Comparison of ENCODE assay signal across 17 cellular contexts in the genomic region with DNA sequence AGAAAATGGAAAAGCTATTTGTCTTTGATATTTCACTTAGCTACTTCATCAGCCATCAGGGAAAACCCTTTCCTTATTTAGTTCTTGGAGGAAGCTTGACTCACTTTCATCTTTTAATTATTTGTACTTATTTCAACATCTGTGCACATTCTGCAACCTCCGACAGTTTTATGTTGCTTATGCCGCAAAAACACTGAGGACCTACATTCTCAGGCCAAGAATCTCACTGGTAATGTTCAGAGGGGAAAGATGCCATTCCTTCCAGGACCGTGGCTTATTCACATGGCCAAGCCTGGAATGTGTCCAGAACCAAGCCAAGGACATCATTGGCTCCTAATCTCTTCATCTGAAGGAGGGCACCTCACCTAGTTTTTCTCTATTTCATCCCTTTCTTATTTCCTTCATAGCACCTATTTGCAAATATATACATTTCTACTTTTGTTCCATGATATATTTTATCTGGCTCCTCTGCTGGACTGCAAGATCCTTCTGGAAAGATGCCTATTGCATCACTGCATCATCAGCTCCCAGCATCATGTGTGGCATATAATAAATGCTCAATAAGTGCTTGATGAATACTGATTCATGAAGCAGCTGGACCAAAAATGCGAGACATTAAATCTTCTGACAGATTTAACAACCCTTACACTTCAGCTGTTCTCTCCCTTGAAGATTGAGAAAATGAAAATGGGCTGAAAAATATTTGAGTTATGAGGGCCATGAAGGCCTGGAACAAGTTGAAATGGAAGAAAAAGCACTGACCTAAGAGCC.
A peak's percentile ranks its signal among the peaks of the same experiment; 100 is the strongest.
DNase-seq lines count a peak whose midpoint lies in the region; ATAC-seq and TF ChIP-seq lines count a peak whose summit lies in the region.
"Had no signal": no experiment of that assay in that cellular context is flagged by ENCODE, and none has a peak within 500 bp of the region (broad histone marks: within the 10 kb centered on the region; RNA-seq: fewer than 3 reads in every experiment).

No MANE protein-coding gene starts in this region.

- peaks cover 0 to 11% of the 10 kb centered on the region in 2 donors for H3K27me3 Mint-ChIP-seq in stimulated activated naive B cell treated with anti-CD40 and anti-IgM and Interleukin-4, amounts not matched to agents 10 μg/mL and 1 μg/mL and 100 μg/mL, for 72 hours
- H3K27me3 Mint-ChIP-seq: activated naive CD4-positive, alpha-beta T cell treated with anti-CD3 and anti-CD28 coated beads, Interleukin-2, amount 50 U/mL, for 24 hours; CD4-positive, alpha-beta T cell had no signal

- H3K36me3 ChIP-seq in body of pancreas (replicated peaks in 1 of 2; ENCODE audit: insufficient read depth in 1 of 2, low read depth in 2 of 2): no peaks in the 10 kb centered on the region
- H3K36me3 ChIP-seq in stomach smooth muscle (ENCODE audit: control insufficient read depth in 2 of 2, insufficient read depth in 2 of 2, low read length in 2 of 2): no peaks in the 10 kb centered on the region
- H3K36me3 ChIP-seq: suprapubic skin had no signal

- no peaks in the 10 kb centered on the region for H3K9me3 Mint-ChIP-seq in stimulated activated naive B cell treated with anti-CD40 and anti-IgM and Interleukin-4, amounts not matched to agents 10 μg/mL and 1 μg/mL and 100 μg/mL, for 72 hours
- H3K9me3 Mint-ChIP-seq: activated naive CD4-positive, alpha-beta T cell treated with anti-CD3 and anti-CD28 coated beads, Interleukin-2, amount 50 U/mL, for 24 hours; CD4-positive, alpha-beta T cell; natural killer cell treated with Interleukin-12 subunit alpha and Interleukin-12 subunit beta and Interleukin-15 and Interleukin-18, amount 100 ng/mL, for 72 hours had no signal

- TF ChIP-seq CTCF in body of pancreas (IDR thresholded peaks at IDR 0.05): no peak

- no peaks in the 10 kb centered on the region for H3K4me1 Mint-ChIP-seq in stimulated activated naive B cell treated with anti-CD40 and anti-IgM and Interleukin-4, amounts not matched to agents 10 μg/mL and 1 μg/mL and 100 μg/mL, for 72 hours
- H3K4me1 Mint-ChIP-seq: activated naive CD4-positive, alpha-beta T cell treated with anti-CD3 and anti-CD28 coated beads, Interleukin-2, amount 50 U/mL, for 24 hours had no signal

- H3K27ac Mint-ChIP-seq in stimulated activated naive B cell treated with anti-CD40 and anti-IgM and Interleukin-4, amounts not matched to agents 10 μg/mL and 1 μg/mL and 100 μg/mL, for 72 hours: no peak overlapping the region
- H3K27ac Mint-ChIP-seq: activated naive CD4-positive, alpha-beta T cell treated with anti-CD3 and anti-CD28 coated beads, Interleukin-2, amount 50 U/mL, for 24 hours; CD4-positive, alpha-beta T cell; natural killer cell treated with Interleukin-12 subunit alpha and Interleukin-12 subunit beta and Interleukin-15 and Interleukin-18, amount 100 ng/mL, for 72 hours had no signal

- DNase-seq in GM04503 (ENCODE audit: low read depth): peak; percentile 89
- no peak for DNase-seq in body of pancreas
- peak; percentile 56 for DNase-seq in iris pigment epithelial cell (ENCODE audit: low read depth)
- no peak for DNase-seq in stimulated activated naive B cell treated with anti-CD40 and anti-IgM and Interleukin-4, amounts not matched to agents 10 μg/mL and 1 μg/mL and 100 μg/mL, for 72 hours
- DNase-seq: activated CD4-positive, alpha-beta T cell treated with anti-CD3 and anti-CD28 coated beads for 48 hours; CD4-positive, alpha-beta T cell; cerebellar nuclear complex; DMS79 treated with DMSO at 0.1 percent for 48 hours; NCI-H446; SIG-M5 had no signal

- H3K4me1 ChIP-seq in body of pancreas (no peaks in the 10 kb centered on the region), stomach smooth muscle (ENCODE audit: control insufficient read depth, insufficient read depth, low read length) (peaks cover 39% of the 10 kb centered on the region)

- intact Hi-C loops in body of pancreas (cut with DNase I): no loop called here

- H3K4me3 ChIP-seq in body of pancreas (no peak overlapping the region), stomach smooth muscle (ENCODE audit: low read length in 2 of 2) (no peak overlapping the region)
- H3K4me3 ChIP-seq: suprapubic skin had no signal

- H3K27me3 ChIP-seq in body of pancreas (no peaks in the 10 kb centered on the region), stomach smooth muscle (ENCODE audit: control insufficient read depth in 1 of 2, insufficient read depth in 2 of 2, low read length in 2 of 2) (no peaks in the 10 kb centered on the region)
- H3K27me3 ChIP-seq: suprapubic skin had no signal

- no peak for TF ChIP-seq POLR2A in body of pancreas (IDR thresholded peaks at IDR 0.05)

- WGBS in body of pancreas, 2 donors: 63 to 73% methylated on average over 4 of the region's 4 CpGs

- H3K9me3 ChIP-seq in body of pancreas (no peaks in the 10 kb centered on the region), stomach smooth muscle (ENCODE audit: control insufficient read depth in 2 of 2, low read length in 2 of 2) (no peaks in the 10 kb centered on the region)
- H3K9me3 ChIP-seq: suprapubic skin had no signal

- peak; percentile 24 for ATAC-seq in body of pancreas
- ATAC-seq in HG02981 (IDR thresholded peaks at IDR 0.05; ENCODE audit: unreplicated experiment): no peak
- ATAC-seq in stimulated activated naive B cell treated with anti-CD40 and anti-IgM and Interleukin-4, amounts not matched to agents 10 μg/mL and 1 μg/mL and 100 μg/mL, for 72 hours (replicated peaks): no peak
- ATAC-seq in activated CD4-positive, CD25-positive, alpha-beta regulatory T cell treated with anti-CD3 and anti-CD28 coated beads, Interleukin-2, amount 50 U/mL, for 24 hours: no peak
- ATAC-seq: left lobe of liver; natural killer cell treated with Interleukin-12 subunit alpha and Interleukin-12 subunit beta and Interleukin-15 and Interleukin-18, amount 100 ng/mL, for 72 hours had no signal

- H3K27ac ChIP-seq in body of pancreas: no peak overlapping the region
- H3K27ac ChIP-seq in stomach smooth muscle (ENCODE audit: low read length): peak overlapping the region; percentile 46
- H3K27ac ChIP-seq: suprapubic skin had no signal

- H3K36me3 Mint-ChIP-seq in stimulated activated naive B cell treated with anti-CD40 and anti-IgM and Interleukin-4, amounts not matched to agents 10 μg/mL and 1 μg/mL and 100 μg/mL, for 72 hours: no peaks in the 10 kb centered on the region
- H3K36me3 Mint-ChIP-seq: activated naive CD4-positive, alpha-beta T cell treated with anti-CD3 and anti-CD28 coated beads, Interleukin-2, amount 50 U/mL, for 24 hours; natural killer cell treated with Interleukin-12 subunit alpha and Interleukin-12 subunit beta and Interleukin-15 and Interleukin-18, amount 100 ng/mL, for 72 hours had no signal

- no peak overlapping the region for H3K4me3 Mint-ChIP-seq in stimulated activated naive B cell treated with anti-CD40 and anti-IgM and Interleukin-4, amounts not matched to agents 10 μg/mL and 1 μg/mL and 100 μg/mL, for 72 hours
- H3K4me3 Mint-ChIP-seq: activated naive CD4-positive, alpha-beta T cell treated with anti-CD3 and anti-CD28 coated beads, Interleukin-2, amount 50 U/mL, for 24 hours; CD4-positive, alpha-beta T cell; natural killer cell treated with Interleukin-12 subunit alpha and Interleukin-12 subunit beta and Interleukin-15 and Interleukin-18, amount 100 ng/mL, for 72 hours had no signal

- H3K9ac ChIP-seq in stomach smooth muscle (ENCODE audit: low read length in 2 of 2): no peak overlapping the region

Comparison
In these comparisons a context has a peak if more than half of its experiments do, and no peak if none do; other contexts are left out.
1. DNase-seq: peak in GM04503 (single experiment) and iris pigment epithelial cell (single experiment); none in body of pancreas (0 of 4) and stimulated activated naive B cell treated with anti-CD40 and anti-IgM and Interleukin-4, amounts not matched to agents 10 μg/mL and 1 μg/mL and 100 μg/mL, for 72 hours (single experiment).